27 cellular contexts compared by ENCODE assay signal in genomic region chr12:80364056-80364455, GRCh38.
"Had no signal": no experiment of that assay in that cellular context is flagged by ENCODE, and none has a peak within 500 bp of the region (broad histone marks: within the 10 kb centered on the region; RNA-seq: fewer than 3 reads in every experiment).

No MANE protein-coding gene starts in this region.

- H3K27ac ChIP-seq: cardiac muscle cell, gastroesophageal sphincter, neural progenitor cell, sigmoid colon, transverse colon had no signal

- FAIRE-seq: endometrium, keratinocyte, urothelium cell line had no signal

- H3K4me3 ChIP-seq: cardiac muscle cell, gastroesophageal sphincter, lung, neural progenitor cell, sigmoid colon, smooth muscle cell, transverse colon had no signal

- DNase-seq: activated CD4-positive, alpha-beta memory T cell treated with anti-CD3 and anti-CD28 coated beads for 36 hours; activated CD4-positive, alpha-beta T cell treated with anti-CD3 and anti-CD28 coated beads for 48 hours; activated effector memory CD4-positive, alpha-beta T cell treated with Interleukin-2 at 50 U/mL for 16 hours; activated naive CD4-positive, alpha-beta T cell treated with anti-CD3 and anti-CD28 coated beads for 36 hours; activated naive CD8-positive, alpha-beta T cell treated with anti-CD3 and anti-CD28 coated beads, Interleukin-2, amount 10 ng/mL, durations not matched to agents 7 days and 5 days; activated T-cell treated with anti-CD3 and anti-CD28 coated beads, Interleukin-2, amount 50 U/mL, for 72 hours; amniotic stem cell; cortex of kidney; effector CD4-positive, alpha-beta T cell; head of caudate nucleus; naive thymus-derived CD8-positive, alpha-beta T cell; posterior cingulate gyrus; retina; sigmoid colon; stimulated activated CD4-positive, alpha-beta T cell treated with anti-CD3 and anti-CD28 coated beads, Interleukin-15, amount 100 ng/mL, for 24 hours; stimulated activated naive B cell treated with anti-CD40 and anti-IgM and Interleukin-4, amounts not matched to agents 10 μg/mL and 1 μg/mL and 100 μg/mL, for 72 hours; T1000; transverse colon had no signal

- H3K36me3 ChIP-seq: cardiac muscle cell, gastroesophageal sphincter, neural progenitor cell, sigmoid colon, transverse colon had no signal

- H3K9ac ChIP-seq: neural progenitor cell had no signal

- H3K4me2 ChIP-seq: neural progenitor cell, smooth muscle cell had no signal

- H3K27me3 ChIP-seq: cardiac muscle cell, gastroesophageal sphincter, neural progenitor cell, sigmoid colon, transverse colon had no signal

- H3K4me1 ChIP-seq: gastroesophageal sphincter, neural progenitor cell, sigmoid colon, transverse colon had no signal

- H2AFZ ChIP-seq: neural progenitor cell had no signal

- ATAC-seq: activated T-cell treated with anti-CD3 and anti-CD28 coated beads, Interleukin-2, amount 50 U/mL, for 72 hours; gastroesophageal sphincter; left lobe of liver; naive thymus-derived CD8-positive, alpha-beta T cell; stimulated activated naive B cell treated with anti-CD40 and anti-IgM and Interleukin-4, amounts not matched to agents 10 μg/mL and 1 μg/mL and 100 μg/mL, for 72 hours had no signal

- H3K9me3 ChIP-seq: gastroesophageal sphincter, sigmoid colon, transverse colon had no signal
